Comparison of ENCODE assay signal across 14 cellular contexts in genomic region chr11:66542362-66542761, GRCh38. TPM values are rescaled to one million over a fixed set of nuclear protein-coding genes. Genes with fewer than 3 reads are reported as not detected.
DNase-seq lines count a peak whose midpoint lies in the region; ATAC-seq and TF ChIP-seq lines count a peak whose summit lies in the region.
"Had no signal": no experiment of that assay in that cellular context is flagged by ENCODE, and none has a peak within 500 bp of the region (broad histone marks: within the 10 kb centered on the region; RNA-seq: fewer than 3 reads in every experiment).

No MANE protein-coding gene starts in this region.

- CTCF ChIA-PET in activated B cell treated with CpG ODN at 0.5 μM for 24 hours (lab: Charles Lee), result no interaction called here

- DNase-seq in activated naive CD8-positive, alpha-beta T cell treated with anti-CD3 and anti-CD28 coated beads for 36 hours, result no peak
- DNase-seq in activated B cell treated with CpG ODN at 0.5 μM for 24 hours, result no peak
- peak; percentile 20 for DNase-seq in fibroblast of pulmonary artery (ENCODE audit: low read depth)
- DNase-seq in stimulated activated CD4-positive, alpha-beta T cell treated with anti-CD3 and anti-CD28 coated beads, Interleukin-4, amount 100 ng/mL, for 1 hour, result no peak
- DNase-seq: BE2C, NCI-H1436 treated with DMSO at 0.1 percent for 48 hours, NCI-H748 treated with DMSO at 0.1 percent for 48 hours, transverse colon had no signal

- H3K4me1 Mint-ChIP-seq in activated naive CD8-positive, alpha-beta T cell (ENCODE audit: low read depth), result peaks cover 23% of the 10 kb centered on the region
- peaks cover 21% of the 10 kb centered on the region for H3K4me1 Mint-ChIP-seq in activated naive CD8-positive, alpha-beta T cell treated with anti-CD3 and anti-CD28 coated beads for 36 hours
- peaks cover 35% of the 10 kb centered on the region for H3K4me1 Mint-ChIP-seq in activated B cell treated with CpG ODN at 0.5 μM for 24 hours

- H3K4me3 ChIP-seq in fibroblast of pulmonary artery (replicated peaks; ENCODE audit: low read depth, low read length), result no peak overlapping the region
- H3K4me3 ChIP-seq: transverse colon had no signal

- POLR2A ChIA-PET in activated B cell treated with CpG ODN at 0.5 μM for 24 hours (lab: Charles Lee), result interaction anchor here (0.6 to 1.2 kb wide), 2 partner anchors 135 to 289 kb away, joined by 3 read pairs; no protein-coding TSS in a partner anchor

- H3K4me3 Mint-ChIP-seq in activated naive CD8-positive, alpha-beta T cell, result no peak overlapping the region
- H3K4me3 Mint-ChIP-seq in activated naive CD8-positive, alpha-beta T cell treated with anti-CD3 and anti-CD28 coated beads for 36 hours, result no peak overlapping the region
- H3K4me3 Mint-ChIP-seq in activated B cell treated with CpG ODN at 0.5 μM for 24 hours, result no peak overlapping the region
- H3K4me3 Mint-ChIP-seq: mesothelial cell of epicardium had no signal

- ATAC-seq in activated B cell treated with CpG ODN at 0.5 μM for 24 hours (ENCODE audit: low read depth), result no peak
- ATAC-seq in HG03521 (IDR thresholded peaks at IDR 0.05; ENCODE audit: unreplicated experiment), result no peak
- no peak for ATAC-seq in esophagus mucosa
- ATAC-seq in GM21423 (IDR thresholded peaks at IDR 0.05; ENCODE audit: unreplicated experiment), result no peak
- ATAC-seq: right cardiac atrium had no signal

- no peak for TF ChIP-seq CTCF in activated B cell treated with CpG ODN at 0.5 μM for 24 hours (IDR thresholded peaks at IDR 0.05)
- TF ChIP-seq CTCF in fibroblast of pulmonary artery (IDR thresholded peaks at IDR 0.05; ENCODE audit: low read length, missing control alignments), result no peak

- H3K27ac Mint-ChIP-seq in activated naive CD8-positive, alpha-beta T cell, result peak overlapping the region; percentile 91
- no peak overlapping the region for H3K27ac Mint-ChIP-seq in activated naive CD8-positive, alpha-beta T cell treated with anti-CD3 and anti-CD28 coated beads for 36 hours
- peak overlapping the region; percentile 19 for H3K27ac Mint-ChIP-seq in activated B cell treated with CpG ODN at 0.5 μM for 24 hours
- H3K27ac Mint-ChIP-seq: mesothelial cell of epicardium had no signal

- H3K27me3 Mint-ChIP-seq in activated naive CD8-positive, alpha-beta T cell, result no peaks in the 10 kb centered on the region
- H3K27me3 Mint-ChIP-seq in activated naive CD8-positive, alpha-beta T cell treated with anti-CD3 and anti-CD28 coated beads for 36 hours, result no peaks in the 10 kb centered on the region
- H3K27me3 Mint-ChIP-seq in activated B cell treated with CpG ODN at 0.5 μM for 24 hours, result no peaks in the 10 kb centered on the region

- H3K9me3 Mint-ChIP-seq in activated naive CD8-positive, alpha-beta T cell (ENCODE audit: low read depth), result no peaks in the 10 kb centered on the region
- no peaks in the 10 kb centered on the region for H3K9me3 Mint-ChIP-seq in activated naive CD8-positive, alpha-beta T cell treated with anti-CD3 and anti-CD28 coated beads for 36 hours
- H3K9me3 Mint-ChIP-seq in activated B cell treated with CpG ODN at 0.5 μM for 24 hours, result no peaks in the 10 kb centered on the region
- H3K9me3 Mint-ChIP-seq: mesothelial cell of epicardium had no signal

- intact Hi-C loops in activated B cell treated with CpG ODN at 0.5 μM for 24 hours (cut with micrococcal nuclease), result loop anchor here (10.0 kb wide), 1 partner anchor 302 kb away; the partner anchor contains the start of gene RCE1

- H3K36me3 Mint-ChIP-seq in activated naive CD8-positive, alpha-beta T cell, result no peaks in the 10 kb centered on the region
- H3K36me3 Mint-ChIP-seq in activated naive CD8-positive, alpha-beta T cell treated with anti-CD3 and anti-CD28 coated beads for 36 hours, result peaks cover under 1% of the 10 kb centered on the region
- H3K36me3 Mint-ChIP-seq in activated B cell treated with CpG ODN at 0.5 μM for 24 hours (ENCODE audit: low read depth), result peaks cover 45% of the 10 kb centered on the region

RNA-seq across cellular contexts. Expression of gene ZDHHC24, which starts 3.5 kb away (rescaled TPM):
- 10 to 100 TPM in 1 of 2 experiments, 1 to 10 TPM in 1; 9.6 to 10.3 TPM for total RNA-seq in activated naive CD8-positive, alpha-beta T cell treated with anti-CD3 and anti-CD28 coated beads for 36 hours
- total RNA-seq in activated B cell treated with CpG ODN at 0.5 μM for 24 hours (14.6 and 19.0 TPM in 2 replicates), esophagus mucosa (6.8 TPM)

RNA-seq across cellular contexts. Expression of gene ACTN3, which starts 4.3 kb away (rescaled TPM):
- under 1 TPM; 0.06 to 0.12 TPM for total RNA-seq in activated naive CD8-positive, alpha-beta T cell treated with anti-CD3 and anti-CD28 coated beads for 36 hours
- total RNA-seq in activated B cell treated with CpG ODN at 0.5 μM for 24 hours, result 0.10 TPM in 1 of 2 replicates, not detected in the other
- total RNA-seq in esophagus mucosa, result 0.44 TPM
- total RNA-seq: transverse colon had no signal

RNA-seq across cellular contexts. Expression of gene CTSF, which starts 26.0 kb away (rescaled TPM):
- 1 to 10 TPM; 1.2 to 1.4 TPM for total RNA-seq in activated naive CD8-positive, alpha-beta T cell treated with anti-CD3 and anti-CD28 coated beads for 36 hours
- total RNA-seq in activated B cell treated with CpG ODN at 0.5 μM for 24 hours, result 2.0 and 3.6 TPM in 2 replicates
- total RNA-seq in esophagus mucosa, result 4.1 TPM
- total RNA-seq: mesothelial cell of epicardium had no signal

RNA-seq across cellular contexts. Expression of gene BBS1, which starts 31.9 kb away (rescaled TPM):
- total RNA-seq in activated naive CD8-positive, alpha-beta T cell treated with anti-CD3 and anti-CD28 coated beads for 36 hours, result 10 to 100 TPM in 1 of 2 experiments, 1 to 10 TPM in 1; 7.7 to 13.1 TPM
- total RNA-seq in activated B cell treated with CpG ODN at 0.5 μM for 24 hours (30.5 and 38.8 TPM in 2 replicates), esophagus mucosa (11.8 TPM)

RNA-seq across cellular contexts. Expression of gene CCDC87, which starts 50.5 kb away (rescaled TPM):
- under 1 TPM; 0.16 to 0.23 TPM for total RNA-seq in activated naive CD8-positive, alpha-beta T cell treated with anti-CD3 and anti-CD28 coated beads for 36 hours
- total RNA-seq in activated B cell treated with CpG ODN at 0.5 μM for 24 hours (0.22 and 0.31 TPM in 2 replicates), esophagus mucosa (0.16 TPM)
